In genomic region chr2:240207661-240208060, GRCh38 we compare ENCODE assay signal across 28 cellular contexts.
"Had no signal": no experiment of that assay in that cellular context is flagged by ENCODE, and none has a peak within 500 bp of the region (broad histone marks: within the 10 kb centered on the region; RNA-seq: fewer than 3 reads in every experiment).

No MANE protein-coding gene starts in this region.

- H3K27me3 ChIP-seq: body of pancreas, cardiac muscle cell, dorsolateral prefrontal cortex, pancreas, testis, transverse colon, vagina had no signal

- ATAC-seq: activated CD4-positive, CD25-positive, alpha-beta regulatory T cell treated with anti-CD3 and anti-CD28 coated beads, Interleukin-2, amount 50 U/mL, for 24 hours; body of pancreas; pancreas; psoas muscle; SK-N-SH treated with all-trans-retinoic acid at 6 μM for 48 hours; T-helper 17 cell had no signal

- H3K4me3 ChIP-seq: body of pancreas, cardiac muscle cell, coronary artery, dorsolateral prefrontal cortex, left ventricle myocardium inferior, pancreas, psoas muscle, testis, transverse colon, vagina had no signal

- H3K27ac Mint-ChIP-seq: activated CD4-positive, alpha-beta memory T cell treated with anti-CD3 and anti-CD28 coated beads for 36 hours; activated CD4-positive, alpha-beta T cell treated with anti-CD3 and anti-CD28 coated beads, Interleukin-2, amount 10 ng/mL, durations not matched to agents 24 days and 14 days; activated T-cell treated with anti-CD3 and anti-CD28 coated beads, Interleukin-2, amount 50 U/mL, for 24 hours; mesothelial cell of epicardium; nephron progenitor cell; T-helper 17 cell had no signal

- H3K4me1 ChIP-seq: body of pancreas, left ventricle myocardium inferior, pancreas, transverse colon, vagina had no signal

- H3K36me3 ChIP-seq: cardiac muscle cell, left ventricle myocardium inferior, pancreas, transverse colon, vagina, WERI-Rb-1 had no signal

- H3K27ac ChIP-seq: body of pancreas, cardiac muscle cell, coronary artery, dorsolateral prefrontal cortex, left ventricle myocardium inferior, pancreas, psoas muscle, testis, transverse colon, vagina, WERI-Rb-1 had no signal

- H3K9me3 ChIP-seq: body of pancreas, pancreas, psoas muscle, testis, transverse colon, vagina had no signal

- H3K9me3 Mint-ChIP-seq: activated CD4-positive, alpha-beta T cell treated with anti-CD3 and anti-CD28 coated beads, Interleukin-2, amount 10 ng/mL, durations not matched to agents 24 days and 14 days had no signal

- DNase-seq: activated CD4-positive, alpha-beta memory T cell treated with anti-CD3 and anti-CD28 coated beads for 36 hours; activated CD4-positive, alpha-beta T cell treated with anti-CD3 and anti-CD28 coated beads, Interleukin-2, amount 10 ng/mL, durations not matched to agents 24 days and 14 days; activated CD8-positive, alpha-beta memory T cell treated with anti-CD3 and anti-CD28 coated beads, Interleukin-2, amount 50 U/mL, for 48 hours; activated naive CD4-positive, alpha-beta T cell treated with Interleukin-2 at 50 U/mL for 16 hours; activated T-cell treated with anti-CD3 and anti-CD28 coated beads, Interleukin-2, amount 50 U/mL, for 24 hours; anterior cingulate cortex; body of pancreas; effector memory CD4-positive, alpha-beta T cell; left ventricle myocardium inferior; mammary epithelial cell; naive B cell; nephron progenitor cell; psoas muscle; stimulated activated naive CD4-positive, alpha-beta T cell treated with Interleukin-2 at 50 U/mL for 16 hours; T-helper 17 cell; T1000; testis; transverse colon; WERI-Rb-1 had no signal

- H3K4me1 Mint-ChIP-seq: T-helper 17 cell had no signal

- H3K36me3 Mint-ChIP-seq: activated CD4-positive, alpha-beta memory T cell treated with anti-CD3 and anti-CD28 coated beads for 36 hours; mesothelial cell of epicardium had no signal

- FAIRE-seq: frontal cortex, pancreas had no signal

- H3K4me3 Mint-ChIP-seq: activated CD4-positive, alpha-beta memory T cell treated with anti-CD3 and anti-CD28 coated beads for 36 hours; activated CD4-positive, alpha-beta T cell treated with anti-CD3 and anti-CD28 coated beads, Interleukin-2, amount 10 ng/mL, durations not matched to agents 24 days and 14 days; activated T-cell treated with anti-CD3 and anti-CD28 coated beads, Interleukin-2, amount 50 U/mL, for 24 hours; mesothelial cell of epicardium; naive B cell; nephron progenitor cell; T-helper 17 cell had no signal
